ENCODE assay signal across 24 cellular contexts in the genomic region with DNA sequence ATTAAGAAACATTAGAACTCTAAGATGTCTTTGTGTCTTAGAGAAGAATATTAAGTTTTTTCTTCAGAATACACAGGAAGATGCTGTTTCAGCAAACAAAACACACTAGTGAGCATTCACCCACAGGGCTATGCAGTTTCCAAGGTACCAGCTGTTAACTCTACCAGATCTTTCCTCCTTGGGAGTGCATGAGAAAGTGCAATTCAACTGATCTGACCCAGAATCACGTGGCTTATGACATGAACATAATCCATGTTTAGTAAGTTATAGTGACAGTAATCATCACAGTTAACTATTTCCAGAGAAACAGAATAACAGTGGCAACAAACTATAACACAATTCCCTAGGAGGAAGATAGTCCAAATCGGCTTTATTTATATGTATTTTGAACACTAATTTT.
DNase-seq lines count a peak whose midpoint lies in the region; ATAC-seq, FAIRE-seq and TF ChIP-seq lines count a peak whose summit lies in the region.
"Had no signal": no experiment of that assay in that cellular context is flagged by ENCODE, and none has a peak within 500 bp of the region (broad histone marks: within the 10 kb centered on the region; RNA-seq: fewer than 3 reads in every experiment).

No MANE protein-coding gene starts in this region.

- no peaks in the 10 kb centered on the region for H3K9me3 Mint-ChIP-seq in type B pancreatic cell
- H3K9me3 Mint-ChIP-seq: activated CD4-positive, alpha-beta T cell treated with anti-CD3 and anti-CD28 coated beads, Interleukin-2, amount 10 ng/mL, durations not matched to agents 24 days and 14 days; activated T-cell treated with anti-CD3 and anti-CD28 coated beads, Interleukin-2, amount 50 U/mL, for 4 hours; natural killer cell had no signal

- no peak for TF ChIP-seq CTCF in type B pancreatic cell (conservative IDR thresholded peaks at IDR 0.05)

- no peak for ATAC-seq in HG03280 (IDR thresholded peaks at IDR 0.05; ENCODE audit: unreplicated experiment)
- ATAC-seq: activated T-cell treated with anti-CD3 and anti-CD28 coated beads, Interleukin-2, amount 50 U/mL, for 4 hours; natural killer cell had no signal

- H3K36me3 Mint-ChIP-seq in type B pancreatic cell = no peaks in the 10 kb centered on the region
- H3K36me3 Mint-ChIP-seq: natural killer cell had no signal

- no peak overlapping the region for H3K4me3 Mint-ChIP-seq in type B pancreatic cell
- H3K4me3 Mint-ChIP-seq: activated CD4-positive, alpha-beta T cell treated with anti-CD3 and anti-CD28 coated beads, Interleukin-2, amount 10 ng/mL, durations not matched to agents 24 days and 14 days; activated T-cell treated with anti-CD3 and anti-CD28 coated beads, Interleukin-2, amount 50 U/mL, for 4 hours; natural killer cell had no signal

- FAIRE-seq in urothelium cell line (lab: Jason Lieb, UNC) = peak; percentile 65
- FAIRE-seq: endothelial cell of umbilical vein, GM18507, kidney, small intestine had no signal

- no peak overlapping the region for H3K27ac Mint-ChIP-seq in type B pancreatic cell
- H3K27ac Mint-ChIP-seq: activated CD4-positive, alpha-beta T cell treated with anti-CD3 and anti-CD28 coated beads, Interleukin-2, amount 10 ng/mL, durations not matched to agents 24 days and 14 days; natural killer cell had no signal

- H3K4me1 Mint-ChIP-seq in type B pancreatic cell (ENCODE audit: unreplicated experiment) = peaks cover 4% of the 10 kb centered on the region
- H3K4me1 Mint-ChIP-seq: activated CD4-positive, alpha-beta T cell treated with anti-CD3 and anti-CD28 coated beads, Interleukin-2, amount 10 ng/mL, durations not matched to agents 24 days and 14 days; natural killer cell had no signal

- no peaks in the 10 kb centered on the region for H3K27me3 Mint-ChIP-seq in type B pancreatic cell
- H3K27me3 Mint-ChIP-seq: activated CD4-positive, alpha-beta T cell treated with anti-CD3 and anti-CD28 coated beads, Interleukin-2, amount 10 ng/mL, durations not matched to agents 24 days and 14 days had no signal

- DNase-seq in NCI-H82 (lab: John Stamatoyannopoulos, UW) (peak; percentile 13), NCI-H82 treated with DMSO at 0.1 percent for 48 hours (lab: John Stamatoyannopoulos, UW; ENCODE audit: unreplicated experiment) (no peak), SK-N-DZ (ENCODE audit: low spot score) (peak; percentile 27), fibroblast of peridontal ligament (ENCODE audit: extremely low read depth) (peak; percentile 62), urothelium cell line (ENCODE audit: low spot score) (no peak), type B pancreatic cell (ENCODE audit: extremely low spot score, unreplicated experiment) (no peak), SW 1271 (lab: John Stamatoyannopoulos, UW) (no peak)
- DNase-seq: ACHN; activated CD4-positive, alpha-beta T cell treated with anti-CD3 and anti-CD28 coated beads, Interleukin-2, amount 10 ng/mL, durations not matched to agents 24 days and 14 days; activated gamma-delta T cell treated with Interleukin-2 at 50 U/mL for 16 hours; activated T-cell treated with anti-CD3 and anti-CD28 coated beads, Interleukin-2, amount 50 U/mL, for 4 hours; BE2C; DMS79; kidney; natural killer cell; NCI-H1417; NCI-H2081 treated with DMSO at 0.1 percent for 48 hours; NCI-H510A; small intestine; stimulated activated CD8-positive, alpha-beta memory T cell treated with anti-CD3 and anti-CD28 coated beads, Interleukin-4, amount 100 ng/mL, for 48 hours; WERI-Rb-1 had no signal

Comparison
In these comparisons a context has a peak if more than half of its experiments do, and no peak if none do; other contexts are left out.
1. DNase-seq: peak in NCI-H82 (single experiment), SK-N-DZ (single experiment) and fibroblast of peridontal ligament (single experiment); none in NCI-H82 treated with DMSO at 0.1 percent for 48 hours (single experiment), urothelium cell line (single experiment), type B pancreatic cell (single experiment) and SW 1271 (0 of 2).